25 cellular contexts compared by ENCODE assay signal in the genomic region with DNA sequence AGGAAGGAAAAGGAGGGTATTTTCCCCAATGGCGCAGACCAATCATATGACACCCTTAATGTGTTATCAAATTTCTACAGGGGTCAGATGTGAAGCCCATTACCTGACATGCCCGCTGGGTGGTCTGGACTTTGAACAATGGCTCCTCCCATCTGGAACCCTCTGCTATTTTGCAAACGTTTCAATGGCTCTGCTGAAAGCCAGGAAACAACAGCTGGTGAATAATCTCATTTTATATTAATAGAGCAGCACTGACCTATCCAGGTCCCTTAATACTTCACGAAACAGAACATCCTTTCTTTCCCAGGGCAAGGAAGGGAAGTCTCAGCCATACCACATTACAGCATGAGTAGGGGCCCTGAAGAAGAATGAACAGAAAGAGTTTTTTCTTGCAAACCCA.
"Had no signal": no experiment of that assay in that cellular context is flagged by ENCODE, and none has a peak within 500 bp of the region (broad histone marks: within the 10 kb centered on the region; RNA-seq: fewer than 3 reads in every experiment).

No MANE protein-coding gene starts in this region.

- H3K4me3 ChIP-seq: esophagus muscularis mucosa, neural progenitor cell, prostate gland, sigmoid colon, suprapubic skin, transverse colon, uterus had no signal

- H2AFZ ChIP-seq: neural progenitor cell had no signal

- H3K27me3 ChIP-seq: neural progenitor cell, sigmoid colon, transverse colon, uterus had no signal

- ATAC-seq: left lobe of liver; stimulated activated naive CD8-positive, alpha-beta T cell treated with anti-CD3 and anti-CD28 coated beads, Interleukin-15, Interleukin-2, amounts not matched to agents 100 U/mL and 50 U/mL, for 24 hours had no signal

- H3K36me3 ChIP-seq: esophagus muscularis mucosa, neural progenitor cell, prostate gland, sigmoid colon, suprapubic skin, transverse colon, uterus had no signal

- H3K27ac ChIP-seq: esophagus muscularis mucosa, neural progenitor cell, prostate gland, sigmoid colon, suprapubic skin, transverse colon, uterus had no signal

- H3K4me2 ChIP-seq: neural progenitor cell had no signal

- FAIRE-seq: bronchial epithelial cell, endothelial cell of umbilical vein, islet of Langerhans had no signal

- H3K9ac ChIP-seq: neural progenitor cell had no signal

- H3K4me1 ChIP-seq: esophagus muscularis mucosa, neural progenitor cell, prostate gland, suprapubic skin, transverse colon, uterus had no signal

- DNase-seq: activated B cell treated with CpG ODN at 0.5 μM for 24 hours; activated CD4-positive, alpha-beta memory T cell treated with anti-CD3 and anti-CD28 coated beads for 36 hours; activated CD4-positive, alpha-beta T cell treated with anti-CD3 and anti-CD28 coated beads for 4 hours; activated T-cell treated with anti-CD3 and anti-CD28 coated beads for 4 hours; dermis blood vessel endothelial cell; effector memory CD4-positive, alpha-beta T cell; hippocampal formation; mammary epithelial cell; naive B cell; sigmoid colon; stimulated activated CD4-positive, alpha-beta T cell treated with anti-CD3 and anti-CD28 coated beads, Interleukin-12 subunit alpha, Interleukin-12 subunit beta, amount 100 ng/mL, for 4 hours; stimulated activated CD4-positive, alpha-beta T cell treated with anti-CD3 and anti-CD28 coated beads, Interleukin-1b, Interleukin-23, amount 100 ng/mL, for 48 hours; stimulated activated naive CD8-positive, alpha-beta T cell treated with anti-CD3 and anti-CD28 coated beads, Interleukin-15, Interleukin-2, amounts not matched to agents 100 U/mL and 50 U/mL, for 24 hours; T-helper 1 cell; T-helper 9 cell; transverse colon; uterus had no signal

- H3K9me3 ChIP-seq: esophagus muscularis mucosa, prostate gland, sigmoid colon, suprapubic skin, transverse colon, uterus had no signal
